25 cellular contexts compared by ENCODE assay signal in the genomic region with DNA sequence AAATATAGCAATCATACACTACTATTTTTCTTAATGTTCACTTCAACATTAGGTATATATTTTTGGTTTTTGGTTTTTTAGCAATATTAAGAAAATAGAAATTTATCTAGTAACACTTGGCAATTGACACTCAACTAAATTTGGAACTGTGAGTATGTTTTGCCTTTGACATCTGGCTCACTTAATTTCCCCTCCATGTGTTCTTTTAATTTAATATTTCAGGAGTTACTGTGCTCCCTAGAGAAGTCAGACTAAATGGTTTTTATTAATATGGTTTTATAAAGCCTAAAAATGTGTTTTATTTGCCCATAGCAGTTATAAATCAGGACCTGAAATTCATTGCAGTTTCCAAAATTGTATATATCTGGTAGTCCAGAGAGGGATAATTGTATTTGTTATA.
"Had no signal": no experiment of that assay in that cellular context is flagged by ENCODE, and none has a peak within 500 bp of the region (broad histone marks: within the 10 kb centered on the region; RNA-seq: fewer than 3 reads in every experiment).

No MANE protein-coding gene starts in this region.

- H3K36me3 ChIP-seq: neural progenitor cell, ovary, right lobe of liver, sigmoid colon, stomach, suprapubic skin, tibial artery, transverse colon, upper lobe of right lung, uterus had no signal

- FAIRE-seq: small intestine had no signal

- H3K9me3 ChIP-seq: ovary, psoas muscle, right lobe of liver, sigmoid colon, stomach, suprapubic skin, testis, tibial artery, transverse colon, upper lobe of right lung, uterus had no signal

- H3K4me3 ChIP-seq: neural progenitor cell, ovary, psoas muscle, right lobe of liver, sigmoid colon, stomach, suprapubic skin, testis, tibial artery, transverse colon, upper lobe of right lung, uterus had no signal

- H3K9ac ChIP-seq: neural progenitor cell, parathyroid adenoma had no signal

- H3K27ac ChIP-seq: neural progenitor cell, ovary, parathyroid adenoma, psoas muscle, right lobe of liver, sigmoid colon, stomach, suprapubic skin, testis, transverse colon, upper lobe of right lung, uterus had no signal

- ATAC-seq: naive thymus-derived CD4-positive, alpha-beta T cell; natural killer cell; psoas muscle; right lobe of liver; stimulated activated effector memory CD8-positive, alpha-beta T cell treated with anti-CD3 and anti-CD28 coated beads, Interleukin-12 subunit alpha, Interleukin-12 subunit beta, amount 100 ng/mL, for 72 hours; stimulated activated naive B cell treated with anti-CD40 and anti-IgM and Interleukin-4, amounts not matched to agents 10 μg/mL and 1 μg/mL and 100 μg/mL, for 72 hours; upper lobe of right lung had no signal

- H3K4me1 ChIP-seq: parathyroid adenoma, psoas muscle, right lobe of liver, sigmoid colon, stomach, suprapubic skin, testis, transverse colon, upper lobe of right lung, uterus had no signal

- DNase-seq: naive thymus-derived CD4-positive, alpha-beta T cell; natural killer cell; occipital lobe; ovary; posterior cingulate gyrus; psoas muscle; right lobe of liver; sigmoid colon; small intestine; stimulated activated CD4-positive, alpha-beta T cell treated with anti-CD3 and anti-CD28 coated beads, Interleukin-15, amount 100 ng/mL, for 24 hours; stimulated activated CD4-positive, alpha-beta T cell treated with anti-CD3 and anti-CD28 coated beads, Interleukin-2, amount 100 ng/mL, for 24 hours; stimulated activated CD4-positive, alpha-beta T cell treated with anti-CD3 and anti-CD28 coated beads, Interleukin-2, amount 100 ng/mL, for 48 hours; stimulated activated CD4-positive, alpha-beta T cell treated with anti-CD3 and anti-CD28 coated beads, Interleukin-4, amount 100 ng/mL, for 24 hours; stimulated activated naive B cell treated with anti-CD40 and anti-IgM and Interleukin-4, amounts not matched to agents 10 μg/mL and 1 μg/mL and 100 μg/mL, for 72 hours; stimulated activated naive CD4-positive, alpha-beta T cell treated with Interleukin-2 at 50 U/mL for 16 hours; stomach; testis; tibial artery; transverse colon; upper lobe of right lung; uterus had no signal

- H3K27me3 ChIP-seq: neural progenitor cell, ovary, right lobe of liver, sigmoid colon, stomach, suprapubic skin, testis, tibial artery, transverse colon, upper lobe of right lung, uterus had no signal
